In genomic region chr1:225926551-225927113, GRCh38 we compare ENCODE assay signal across 18 cellular contexts. TPM values are rescaled to one million over a fixed set of nuclear protein-coding genes. Genes with fewer than 3 reads are reported as not detected.
DNase-seq lines count a peak whose midpoint lies in the region; ATAC-seq and TF ChIP-seq lines count a peak whose summit lies in the region.
"Had no signal": no experiment of that assay in that cellular context is flagged by ENCODE, and none has a peak within 500 bp of the region (broad histone marks: within the 10 kb centered on the region; RNA-seq: fewer than 3 reads in every experiment).

No MANE protein-coding gene starts in this region.

- H3K4me3 Mint-ChIP-seq in T-helper 1 cell treated with Interleukin-12 subunit alpha and Interleukin-12 subunit beta and Interleukin-4 antibody, amounts not matched to agents 30 μg/mL and 1 μg/mL, for 36 hours: peak overlapping the region; percentile 40
- H3K4me3 Mint-ChIP-seq in activated naive CD8-positive, alpha-beta T cell treated with anti-CD3 and anti-CD28 coated beads, Interleukin-2, amount 50 U/mL, for 24 hours: no peak overlapping the region
- no peak overlapping the region for H3K4me3 Mint-ChIP-seq in neural progenitor cell
- H3K4me3 Mint-ChIP-seq: type B pancreatic cell had no signal

- no peak overlapping the region for H3K4me3 ChIP-seq in neural progenitor cell
- H3K4me3 ChIP-seq: skin epidermis had no signal

- peaks cover 7% of the 10 kb centered on the region for H3K36me3 Mint-ChIP-seq in T-helper 1 cell treated with Interleukin-12 subunit alpha and Interleukin-12 subunit beta and Interleukin-4 antibody, amounts not matched to agents 30 μg/mL and 1 μg/mL, for 36 hours (ENCODE audit: low read depth)
- H3K36me3 Mint-ChIP-seq in activated naive CD8-positive, alpha-beta T cell treated with anti-CD3 and anti-CD28 coated beads, Interleukin-2, amount 50 U/mL, for 24 hours (ENCODE audit: low read depth): peaks cover 16% of the 10 kb centered on the region
- H3K36me3 Mint-ChIP-seq in neural progenitor cell: no peaks in the 10 kb centered on the region

- no peak overlapping the region for H3K27ac ChIP-seq in neural progenitor cell
- H3K27ac ChIP-seq: skin epidermis had no signal

- no peak for ATAC-seq in activated naive CD8-positive, alpha-beta T cell treated with anti-CD3 and anti-CD28 coated beads, Interleukin-2, amount 50 U/mL, for 24 hours
- no peak for ATAC-seq in GM21447 (IDR thresholded peaks at IDR 0.05; ENCODE audit: unreplicated experiment)

- no peaks in the 10 kb centered on the region for H3K9me3 Mint-ChIP-seq in T-helper 1 cell treated with Interleukin-12 subunit alpha and Interleukin-12 subunit beta and Interleukin-4 antibody, amounts not matched to agents 30 μg/mL and 1 μg/mL, for 36 hours
- no peaks in the 10 kb centered on the region for H3K9me3 Mint-ChIP-seq in activated naive CD8-positive, alpha-beta T cell treated with anti-CD3 and anti-CD28 coated beads, Interleukin-2, amount 50 U/mL, for 24 hours
- no peaks in the 10 kb centered on the region for H3K9me3 Mint-ChIP-seq in neural progenitor cell
- H3K9me3 Mint-ChIP-seq: type B pancreatic cell had no signal

- no peak overlapping the region for H3K4me2 ChIP-seq in neural progenitor cell

- H3K27me3 ChIP-seq in neural progenitor cell: no peaks in the 10 kb centered on the region

- no peaks in the 10 kb centered on the region for H3K27me3 Mint-ChIP-seq in T-helper 1 cell treated with Interleukin-12 subunit alpha and Interleukin-12 subunit beta and Interleukin-4 antibody, amounts not matched to agents 30 μg/mL and 1 μg/mL, for 36 hours (ENCODE audit: low read depth)
- H3K27me3 Mint-ChIP-seq in activated naive CD8-positive, alpha-beta T cell treated with anti-CD3 and anti-CD28 coated beads, Interleukin-2, amount 50 U/mL, for 24 hours: no peaks in the 10 kb centered on the region
- H3K27me3 Mint-ChIP-seq in neural progenitor cell (ENCODE audit: insufficient read depth, low read depth): peaks cover 5% of the 10 kb centered on the region
- H3K27me3 Mint-ChIP-seq: type B pancreatic cell had no signal

- no peaks in the 10 kb centered on the region for H3K36me3 ChIP-seq in neural progenitor cell

- peaks cover 10% of the 10 kb centered on the region for H3K4me1 ChIP-seq in neural progenitor cell

- H3K9me3 ChIP-seq in neural progenitor cell (ENCODE audit: low read depth): no peaks in the 10 kb centered on the region

- no peak overlapping the region for H3K27ac Mint-ChIP-seq in T-helper 1 cell treated with Interleukin-12 subunit alpha and Interleukin-12 subunit beta and Interleukin-4 antibody, amounts not matched to agents 30 μg/mL and 1 μg/mL, for 36 hours
- H3K27ac Mint-ChIP-seq in activated naive CD8-positive, alpha-beta T cell treated with anti-CD3 and anti-CD28 coated beads, Interleukin-2, amount 50 U/mL, for 24 hours: peak overlapping the region; percentile 22
- H3K27ac Mint-ChIP-seq in neural progenitor cell: peak overlapping the region; percentile 53
- H3K27ac Mint-ChIP-seq: type B pancreatic cell had no signal

- no peak for TF ChIP-seq CTCF in neural progenitor cell (IDR thresholded peaks at IDR 0.05)

- peak overlapping the region; percentile 60 for H2AFZ ChIP-seq in neural progenitor cell (replicated peaks)

- H3F3A ChIP-seq in neural progenitor cell (ENCODE audit: low read depth): peaks cover 29% of the 10 kb centered on the region

- H3K79me2 ChIP-seq in neural progenitor cell (ENCODE audit: low read depth): peaks cover 20% of the 10 kb centered on the region

- H4K20me1 ChIP-seq in neural progenitor cell (ENCODE audit: low read depth): peaks cover 11% of the 10 kb centered on the region

- H3K4me1 Mint-ChIP-seq in T-helper 1 cell treated with Interleukin-12 subunit alpha and Interleukin-12 subunit beta and Interleukin-4 antibody, amounts not matched to agents 30 μg/mL and 1 μg/mL, for 36 hours (ENCODE audit: low read depth): peaks cover 36% of the 10 kb centered on the region
- peaks cover 39% of the 10 kb centered on the region for H3K4me1 Mint-ChIP-seq in activated naive CD8-positive, alpha-beta T cell treated with anti-CD3 and anti-CD28 coated beads, Interleukin-2, amount 50 U/mL, for 24 hours
- H3K4me1 Mint-ChIP-seq in neural progenitor cell: peaks cover 9% of the 10 kb centered on the region

- no peak overlapping the region for H3K9ac ChIP-seq in neural progenitor cell

- DNase-seq in T-helper 1 cell (no peak), LHCN-M2 (ENCODE audit: low read depth) (peak; percentile 20), neural progenitor cell (ENCODE audit: low spot score) (no peak), NCI-H1105 treated with DMSO at 0.1 percent for 48 hours (lab: John Stamatoyannopoulos, UW) (no peak), NCI-H2227 (lab: John Stamatoyannopoulos, UW; ENCODE audit: unreplicated experiment) (no peak)
- no peak for DNase-seq in activated naive CD8-positive, alpha-beta T cell treated with anti-CD3 and anti-CD28 coated beads, Interleukin-2, amount 50 U/mL, for 24 hours
- DNase-seq: amniotic stem cell; HCEC 1CT; islet precursor cell; NCI-H2107; NK-92 treated with Interleukin-12 subunit alpha and Interleukin-12 subunit beta, amount 100 ng/mL, for 24 hours had no signal

RNA-seq across cellular contexts. Expression of gene PYCR2, which starts 2.6 kb away (rescaled TPM):
- total RNA-seq in LHCN-M2 (2014; rRNA removed) (71.4 and 77.4 TPM in 2 replicates), neural progenitor cell (ENCODE audit: low replicate concordance) (23.8 and 54.7 TPM in 2 replicates)
- polyA plus RNA-seq in LHCN-M2 (2012): 57.0 TPM

RNA-seq across cellular contexts. Expression of gene LEFTY2, which starts 14.4 kb away (rescaled TPM):
- not detected in 2 replicates for total RNA-seq in LHCN-M2 (2014; rRNA removed)
- polyA plus RNA-seq in LHCN-M2 (2012): not detected
- total RNA-seq in neural progenitor cell (ENCODE audit: low replicate concordance): not detected in 2 replicates
- total RNA-seq: activated CD8-positive, alpha-beta memory T cell treated with anti-CD3 and anti-CD28 coated beads for 36 hours; T-helper 1 cell treated with Interleukin-12 subunit alpha and Interleukin-12 subunit beta and Interleukin-4 antibody, amounts not matched to agents 30 ng/mL and 1 ng/mL, for 36 hours had no signal

RNA-seq across cellular contexts. Expression of gene LEFTY1, which starts 37.7 kb away (rescaled TPM):
- not detected in 2 replicates for total RNA-seq in LHCN-M2 (2014; rRNA removed)
- not detected for polyA plus RNA-seq in LHCN-M2 (2012)
- not detected in 2 replicates for total RNA-seq in neural progenitor cell (ENCODE audit: low replicate concordance)
- total RNA-seq: activated CD8-positive, alpha-beta memory T cell treated with anti-CD3 and anti-CD28 coated beads for 36 hours; fibroblast of villous mesenchyme; T-helper 1 cell treated with Interleukin-12 subunit alpha and Interleukin-12 subunit beta and Interleukin-4 antibody, amounts not matched to agents 30 ng/mL and 1 ng/mL, for 36 hours had no signal

RNA-seq across cellular contexts. Expression of gene TMEM63A, which starts 44.5 kb away (rescaled TPM):
- total RNA-seq in LHCN-M2 (2014; rRNA removed) (10.1 and 10.2 TPM in 2 replicates), neural progenitor cell (ENCODE audit: low replicate concordance) (5.1 and 12.3 TPM in 2 replicates)
- polyA plus RNA-seq in LHCN-M2 (2012): 13.0 TPM
